Comparison of ENCODE assay signal across 1 cellular context in genomic region chr1:9884805-9885204, GRCh38.
TF ChIP-seq lines count a peak whose summit lies in the region.

No MANE protein-coding gene starts in this region.

TF ChIP-seq in K562, 482 proteins besides CTCF, POLR2A, EP300 and RAD21:
- TF ChIP-seq ZNF395 (CRISPR knock-in tag; IDR thresholded peaks at IDR 0.05), result no peak
- no peak for TF ChIP-seq TCF15 (CRISPR knock-in tag; IDR thresholded peaks at IDR 0.05)
- 0 out of 2 replicates have a peak, but pooled peaks have one; percentile 8 for TF ChIP-seq STAG1 (CRISPR knock-in tag; IDR thresholded peaks at IDR 0.05; ENCODE audit: borderline replicate concordance)
- TF ChIP-seq ZNF318 (IDR thresholded peaks at IDR 0.05; ENCODE audit: borderline replicate concordance in 1 of 2, low read depth in 1 of 2), result no peak
- no peak for TF ChIP-seq ZNF324 (CRISPR knock-in tag; IDR thresholded peaks at IDR 0.05)
- TF ChIP-seq ELK1 (CRISPR knock-in tag; IDR thresholded peaks at IDR 0.05), result no peak
